Comparison of ENCODE assay signal across 1 cellular context in genomic region chr10:48476279-48476982, GRCh38.
TF ChIP-seq lines count a peak whose summit lies in the region.

No MANE protein-coding gene starts in this region.

TF ChIP-seq in K562, 482 proteins besides CTCF, POLR2A, EP300 and RAD21 (continued from another document and continues in another):
- TF ChIP-seq AFF1 (IDR thresholded peaks at IDR 0.05; ENCODE audit: low read depth in 1 of 2, partially characterized antibody in 2 of 2), result no peak
- TF ChIP-seq LCOR (CRISPR knock-in tag; IDR thresholded peaks at IDR 0.05), result no peak
- TF ChIP-seq TSC22D4 (tag; IDR thresholded peaks at IDR 0.05), result no peak
- no peak for TF ChIP-seq MYBL2 (IDR thresholded peaks at IDR 0.05; ENCODE audit: low read depth)
- no peak for TF ChIP-seq MYBL2 (CRISPR knock-in tag; IDR thresholded peaks at IDR 0.05; ENCODE audit: borderline replicate concordance)
- TF ChIP-seq STAG1 (CRISPR knock-in tag; IDR thresholded peaks at IDR 0.05; ENCODE audit: borderline replicate concordance), result no peak
- no peak for TF ChIP-seq TAF7 (tag; IDR thresholded peaks at IDR 0.05)
- no peak for TF ChIP-seq LEF1 (IDR thresholded peaks at IDR 0.05)
- TF ChIP-seq ZNF311 (CRISPR knock-in tag; IDR thresholded peaks at IDR 0.05), result no peak; the same call in none of the 2 replicates
- no peak for TF ChIP-seq ZFP1 (CRISPR knock-in tag; IDR thresholded peaks at IDR 0.05)
- no peak for TF ChIP-seq HOMEZ (CRISPR knock-in tag; IDR thresholded peaks at IDR 0.05)
- no peak for TF ChIP-seq ZNF586 (CRISPR knock-in tag; conservative IDR thresholded peaks at IDR 0.05)
- no peak for TF ChIP-seq SNIP1 (IDR thresholded peaks at IDR 0.05; ENCODE audit: low read depth)
- peak in 1 of 2 experiments; percentile 29; a peak in 1 of 4 replicates for TF ChIP-seq ZMIZ1 (IDR thresholded peaks at IDR 0.05; ENCODE audit: low read depth in 2 of 2, low read length in 2 of 2)
- TF ChIP-seq ZNF589 (CRISPR knock-in tag; IDR thresholded peaks at IDR 0.05; ENCODE audit: low read depth), result no peak
- no peak for TF ChIP-seq MBD2 (IDR thresholded peaks at IDR 0.05; ENCODE audit: borderline replicate concordance, low read depth)
- no peak for TF ChIP-seq POLR2H (tag; IDR thresholded peaks at IDR 0.05; ENCODE audit: low read depth)
- no peak for TF ChIP-seq ZNF316 (IDR thresholded peaks at IDR 0.05)
- TF ChIP-seq HINFP (tag; conservative IDR thresholded peaks at IDR 0.05; ENCODE audit: low read depth), result no peak
- no peak for TF ChIP-seq ZNF696 (CRISPR knock-in tag; conservative IDR thresholded peaks at IDR 0.05)
- TF ChIP-seq SRF (CRISPR knock-in tag; IDR thresholded peaks at IDR 0.05), result no peak
- no peak for TF ChIP-seq NR2C1 (IDR thresholded peaks at IDR 0.05)
- TF ChIP-seq NR2C1 (tag; IDR thresholded peaks at IDR 0.05), result peak; percentile 39; the same call in 1 of the 2 replicates
- TF ChIP-seq RCOR1 (IDR thresholded peaks at IDR 0.05; ENCODE audit: borderline replicate concordance in 1 of 2, low read depth in 2 of 2, low read length in 2 of 2), result peak in 1 of 2 experiments; percentile 64; a peak in 2 of 4 replicates
- no peak for TF ChIP-seq FUS (optimal IDR thresholded peaks at IDR 0.05; ENCODE audit: low read depth, low read length)
- no peak for TF ChIP-seq ETS2 (tag; IDR thresholded peaks at IDR 0.05; ENCODE audit: borderline replicate concordance, poor library complexity, severe bottlenecking)
- peak; percentile 76 for TF ChIP-seq TEAD4 (IDR thresholded peaks at IDR 0.05; ENCODE audit: low read length)
- no peak for TF ChIP-seq TEAD4 (CRISPR knock-in tag; IDR thresholded peaks at IDR 0.05; ENCODE audit: borderline replicate concordance)
- no peak for TF ChIP-seq POU5F1 (IDR thresholded peaks at IDR 0.05; ENCODE audit: borderline replicate concordance, low read depth, low read length, partially characterized antibody)
- no peak for TF ChIP-seq SFPQ (IDR thresholded peaks at IDR 0.05; ENCODE audit: low read depth, low read length)
- TF ChIP-seq PCBP2 (IDR thresholded peaks at IDR 0.05; ENCODE audit: low read depth, low read length, poor library complexity, severe bottlenecking), result no peak
- no peak for TF ChIP-seq C11orf30 (IDR thresholded peaks at IDR 0.05; ENCODE audit: low read depth)
- TF ChIP-seq ZNF398 (CRISPR knock-in tag; IDR thresholded peaks at IDR 0.05), result no peak
- no peak for TF ChIP-seq ID3 (CRISPR knock-in tag; IDR thresholded peaks at IDR 0.05)
- no peak for TF ChIP-seq ID3 (tag; IDR thresholded peaks at IDR 0.05)
- TF ChIP-seq CBX8 (IDR thresholded peaks at IDR 0.05; ENCODE audit: borderline replicate concordance, extremely low read depth, low read depth, low read length, poor library complexity, severe bottlenecking), result no peak
- TF ChIP-seq RERE (CRISPR knock-in tag; IDR thresholded peaks at IDR 0.05; ENCODE audit: borderline replicate concordance), result no peak
- TF ChIP-seq GATA2 (CRISPR knock-in tag; IDR thresholded peaks at IDR 0.05), result peak; percentile 66
- no peak for TF ChIP-seq ARNT (IDR thresholded peaks at IDR 0.05)
